Comparison of ENCODE assay signal across 25 cellular contexts in the genomic region with DNA sequence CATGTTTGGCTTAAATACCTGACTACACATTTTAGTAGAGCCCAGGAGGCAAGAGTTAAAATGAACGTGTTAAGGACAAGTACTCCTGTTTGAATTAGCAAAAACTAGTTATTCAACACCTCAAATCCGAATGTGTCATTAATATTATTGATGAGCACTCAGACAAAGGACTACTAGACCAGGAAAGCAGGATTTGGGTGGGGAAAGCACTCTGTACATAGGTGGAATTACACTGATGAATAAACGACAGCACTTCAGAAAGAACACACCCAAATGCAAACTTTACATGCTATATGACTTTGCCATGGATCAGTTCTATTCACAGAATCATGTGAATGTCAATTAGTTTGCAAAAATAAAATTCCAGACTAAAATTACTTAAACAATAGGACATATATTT.
"Had no signal": no experiment of that assay in that cellular context is flagged by ENCODE, and none has a peak within 500 bp of the region (broad histone marks: within the 10 kb centered on the region; RNA-seq: fewer than 3 reads in every experiment).

No MANE protein-coding gene starts in this region.

- H3K4me2 ChIP-seq: KMS-11 had no signal

- H3K27ac ChIP-seq: HL-60, KMS-11, Peyer's patch, SJCRH30 had no signal

- H3K36me3 ChIP-seq: Peyer's patch, SJCRH30 had no signal

- DNase-seq: Kasumi-1, MM.1S, NCI-H1092 treated with DMSO at 0.1 percent for 48 hours, NCI-H146, NCI-H1694 treated with DMSO at 0.1 percent for 48 hours, NCI-H1930, NCI-H2081, NCI-H2107, NCI-H2171 treated with DMSO at 0.1 percent for 48 hours, NCI-H345, NCI-H446 treated with DMSO at 0.1 percent for 48 hours, NCI-H510A treated with DMSO at 0.1 percent for 48 hours, NCI-H526, NCI-H774, PC-3, Peyer's patch, SHP77 treated with DMSO at 0.1 percent for 48 hours, SJCRH30, T-helper 1 cell had no signal

- H3K36me3 Mint-ChIP-seq: IgD-negative memory B cell had no signal

- H3K4me3 Mint-ChIP-seq: IgD-negative memory B cell had no signal

- H3K27ac Mint-ChIP-seq: IgD-negative memory B cell had no signal

- H3K4me1 Mint-ChIP-seq: IgD-negative memory B cell had no signal

- H3K27me3 ChIP-seq: Peyer's patch, SJCRH30 had no signal

- H3K4me3 ChIP-seq: K562, Peyer's patch, SJCRH30 had no signal

- H3K9me3 Mint-ChIP-seq: IgD-negative memory B cell had no signal

- ATAC-seq: K562, PC-3, Right ventricle myocardium inferior, SK-N-SH treated with all-trans-retinoic acid at 6 μM for 48 hours had no signal

- H3K4me1 ChIP-seq: Peyer's patch had no signal
